In genomic region chr6:46541556-46541955, GRCh38 we compare ENCODE assay signal across 26 cellular contexts.
"Had no signal": no experiment of that assay in that cellular context is flagged by ENCODE, and none has a peak within 500 bp of the region (broad histone marks: within the 10 kb centered on the region; RNA-seq: fewer than 3 reads in every experiment).

No MANE protein-coding gene starts in this region.

- H3K4me2 ChIP-seq: neural progenitor cell had no signal

- H3K79me2 ChIP-seq: parathyroid adenoma had no signal

- H3K36me3 ChIP-seq: neural progenitor cell, ovary, right lobe of liver, sigmoid colon, stomach, thoracic aorta, thyroid gland, tibial nerve, upper lobe of left lung, vagina had no signal

- H3K4me1 ChIP-seq: neural progenitor cell, parathyroid adenoma, psoas muscle, right lobe of liver, sigmoid colon, stomach, thyroid gland, tibial nerve, upper lobe of left lung, vagina had no signal

- H3K9me3 ChIP-seq: ovary, right lobe of liver, thoracic aorta, thyroid gland, upper lobe of left lung, vagina had no signal

- H3K27ac ChIP-seq: neural progenitor cell, ovary, parathyroid adenoma, psoas muscle, right lobe of liver, sigmoid colon, stomach, thoracic aorta, thyroid gland, tibial nerve, upper lobe of left lung, vagina had no signal

- H3K9ac ChIP-seq: neural progenitor cell, parathyroid adenoma had no signal

- H3K4me3 Mint-ChIP-seq: nephron; neural progenitor cell; stimulated activated effector memory CD8-positive, alpha-beta T cell treated with anti-CD3 and anti-CD28 coated beads, Interleukin-12 subunit alpha, Interleukin-12 subunit beta, amount 100 ng/mL, for 72 hours; stimulated activated naive B cell treated with anti-CD40 and anti-IgM and Interleukin-4, amounts not matched to agents 10 μg/mL and 1 μg/mL and 100 μg/mL, for 72 hours; stimulated activated naive CD8-positive, alpha-beta T cell treated with anti-CD3 and anti-CD28 coated beads, Interleukin-15, Interleukin-2, amounts not matched to agents 100 ng/mL and 50 ng/mL, for 24 hours had no signal

- H3K4me3 ChIP-seq: neural progenitor cell, ovary, psoas muscle, right lobe of liver, sigmoid colon, stomach, thoracic aorta, thyroid gland, tibial nerve, upper lobe of left lung, vagina had no signal

- H2AFZ ChIP-seq: neural progenitor cell, parathyroid adenoma had no signal

- H3K4me1 Mint-ChIP-seq: nephron; neural progenitor cell; stimulated activated effector memory CD8-positive, alpha-beta T cell treated with anti-CD3 and anti-CD28 coated beads, Interleukin-12 subunit alpha, Interleukin-12 subunit beta, amount 100 ng/mL, for 72 hours; stimulated activated naive B cell treated with anti-CD40 and anti-IgM and Interleukin-4, amounts not matched to agents 10 μg/mL and 1 μg/mL and 100 μg/mL, for 72 hours had no signal

- DNase-seq: occipital lobe; ovary; psoas muscle; right cardiac atrium; right lobe of liver; sigmoid colon; small intestine; stimulated activated CD4-positive, alpha-beta T cell treated with anti-CD3 and anti-CD28 coated beads, Interleukin-15, amount 100 ng/mL, for 24 hours; stimulated activated CD4-positive, alpha-beta T cell treated with anti-CD3 and anti-CD28 coated beads, Interleukin-2, amount 100 ng/mL, for 24 hours; stimulated activated CD4-positive, alpha-beta T cell treated with anti-CD3 and anti-CD28 coated beads, Interleukin-2, amount 100 ng/mL, for 48 hours; stimulated activated CD4-positive, alpha-beta T cell treated with anti-CD3 and anti-CD28 coated beads, Interleukin-4, amount 100 ng/mL, for 24 hours; stimulated activated naive B cell treated with anti-CD40 and anti-IgM and Interleukin-4, amounts not matched to agents 10 μg/mL and 1 μg/mL and 100 μg/mL, for 72 hours; stimulated activated naive CD4-positive, alpha-beta T cell treated with Interleukin-2 at 50 U/mL for 16 hours; stomach; thyroid gland; trophoblast cell; upper lobe of left lung had no signal

- H3K36me3 Mint-ChIP-seq: neural progenitor cell; stimulated activated effector memory CD8-positive, alpha-beta T cell treated with anti-CD3 and anti-CD28 coated beads, Interleukin-12 subunit alpha, Interleukin-12 subunit beta, amount 100 ng/mL, for 72 hours had no signal

- H3K27me3 ChIP-seq: neural progenitor cell, ovary, right lobe of liver, sigmoid colon, stomach, thyroid gland, tibial nerve, upper lobe of left lung, vagina had no signal

- H3K27ac Mint-ChIP-seq: nephron; neural progenitor cell; progenitor cell of endocrine pancreas; stimulated activated effector memory CD8-positive, alpha-beta T cell treated with anti-CD3 and anti-CD28 coated beads, Interleukin-12 subunit alpha, Interleukin-12 subunit beta, amount 100 ng/mL, for 72 hours; stimulated activated naive B cell treated with anti-CD40 and anti-IgM and Interleukin-4, amounts not matched to agents 10 μg/mL and 1 μg/mL and 100 μg/mL, for 72 hours; stimulated activated naive CD8-positive, alpha-beta T cell treated with anti-CD3 and anti-CD28 coated beads, Interleukin-15, Interleukin-2, amounts not matched to agents 100 ng/mL and 50 ng/mL, for 24 hours had no signal

- ATAC-seq: psoas muscle; right cardiac atrium; right lobe of liver; stimulated activated effector memory CD8-positive, alpha-beta T cell treated with anti-CD3 and anti-CD28 coated beads, Interleukin-12 subunit alpha, Interleukin-12 subunit beta, amount 100 ng/mL, for 72 hours; stimulated activated naive B cell treated with anti-CD40 and anti-IgM and Interleukin-4, amounts not matched to agents 10 μg/mL and 1 μg/mL and 100 μg/mL, for 72 hours had no signal

- H3K27me3 Mint-ChIP-seq: progenitor cell of endocrine pancreas had no signal
